Comparison of ENCODE assay signal across 2 cellular contexts in the genomic region with DNA sequence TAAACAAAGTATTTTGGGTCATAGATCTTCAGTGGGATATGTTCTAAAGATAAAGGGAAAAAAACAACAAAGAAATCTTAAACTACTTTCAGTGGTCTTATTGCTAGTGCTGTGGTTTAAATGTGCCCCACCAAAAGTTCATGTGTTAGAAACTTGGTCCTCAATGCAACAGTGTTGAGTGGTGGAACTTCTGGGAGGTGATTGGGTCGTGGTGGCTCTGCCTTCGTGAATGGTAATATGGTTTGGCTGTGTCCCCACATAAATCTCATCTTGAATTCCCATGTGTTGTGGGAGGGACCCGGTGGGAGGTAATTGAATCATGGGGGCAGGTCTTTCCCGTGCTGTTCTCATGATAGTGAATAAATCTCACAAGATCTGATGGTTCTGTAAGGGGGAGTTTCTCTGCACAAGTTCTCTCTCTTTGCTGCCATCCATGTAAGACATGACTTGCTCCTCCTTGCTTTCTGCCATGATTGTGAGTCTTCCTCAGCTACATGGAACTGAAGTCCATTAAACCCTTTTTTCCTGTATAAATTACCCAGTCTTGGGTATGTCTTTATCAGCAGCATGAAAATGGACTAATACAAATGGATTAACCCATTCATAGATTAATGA.
A peak's percentile ranks its signal among the peaks of the same experiment; 100 is the strongest.
TF ChIP-seq lines count a peak whose summit lies in the region.

No MANE protein-coding gene starts in this region.

TF ChIP-seq in HEK293, 187 proteins besides CTCF, POLR2A, EP300 and RAD21:
- TF ChIP-seq EGR2 (tag by site-specific recombination; IDR thresholded peaks at IDR 0.05; ENCODE audit: low read depth) (0 out of 2 replicates have a peak, but pooled peaks have one; percentile 24), SETDB1 (IDR thresholded peaks at IDR 0.05; ENCODE audit: insufficient read length, low read length) (peak; percentile 56)

TF ChIP-seq in HepG2, 621 proteins besides CTCF, POLR2A, EP300 and RAD21:
- TF ChIP-seq ZNF431 (CRISPR knock-in tag; IDR thresholded peaks at IDR 0.05; ENCODE audit: borderline replicate concordance, low read depth): peak; percentile 93; the same call in 1 of the 2 replicates
